9 cellular contexts compared by ENCODE assay signal in the genomic region with DNA sequence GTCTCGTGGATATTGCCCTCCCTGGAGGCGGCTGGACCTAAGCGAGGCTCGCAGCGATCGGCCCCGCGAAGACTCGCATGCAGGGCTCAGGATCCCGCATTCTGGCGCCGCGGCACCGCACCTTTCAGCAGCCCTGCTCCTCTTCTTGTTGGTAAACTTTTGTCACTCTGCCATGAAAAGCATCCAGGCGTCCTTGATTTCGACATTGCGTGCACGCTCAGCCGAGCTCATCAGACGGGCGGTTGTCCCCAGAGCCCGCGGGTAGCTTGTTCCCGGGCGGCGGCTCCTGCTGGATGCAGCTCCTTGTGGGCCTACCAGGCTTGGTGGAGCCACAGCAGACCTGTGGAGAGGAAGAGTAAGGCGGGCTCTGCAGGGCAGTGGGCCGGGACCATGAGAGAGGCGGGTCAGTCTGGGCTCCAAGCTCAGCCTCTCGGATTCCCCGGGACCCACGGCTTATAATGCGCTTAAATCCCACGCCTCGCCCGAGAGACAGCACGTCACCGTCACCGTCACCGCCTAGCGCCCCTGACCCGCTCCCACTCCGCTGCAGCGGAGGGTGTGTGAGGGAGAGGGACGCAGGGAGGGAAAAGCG. TPM values are rescaled to one million over a fixed set of nuclear protein-coding genes. Genes with fewer than 3 reads are reported as not detected.
DNase-seq lines count a peak whose midpoint lies in the region; ATAC-seq, FAIRE-seq and TF ChIP-seq lines count a peak whose summit lies in the region.
"Had no signal": no experiment of that assay in that cellular context is flagged by ENCODE, and none has a peak within 500 bp of the region (broad histone marks: within the 10 kb centered on the region; RNA-seq: fewer than 3 reads in every experiment).

No MANE protein-coding gene starts in this region.

- peaks cover 8% of the 10 kb centered on the region for H3K27me3 ChIP-seq in keratinocyte (ENCODE audit: control insufficient read depth, extremely low read depth, insufficient read depth, low read length)

- ATAC-seq in HG03280 (IDR thresholded peaks at IDR 0.05; ENCODE audit: unreplicated experiment): no peak

- H3K9me1 ChIP-seq in keratinocyte (ENCODE audit: control insufficient read depth, extremely low read depth, insufficient read depth, low read length): no peaks in the 10 kb centered on the region

- no peak overlapping the region for H3K9ac ChIP-seq in keratinocyte (ENCODE audit: control insufficient read depth, extremely low read depth, insufficient read depth, low read length)

- H3K4me1 ChIP-seq in keratinocyte (ENCODE audit: control insufficient read depth, extremely low read depth, insufficient read depth, low read length): peaks cover 10% of the 10 kb centered on the region

- H3K27ac ChIP-seq in keratinocyte (ENCODE audit: control insufficient read depth, insufficient read depth, low read length): no peak overlapping the region

- H3K4me1 Mint-ChIP-seq in activated naive CD4-positive, alpha-beta T cell treated with anti-CD3 and anti-CD28 coated beads, Interleukin-2, amount 10 ng/mL, durations not matched to agents 7 days and 5 days: peaks cover 17% of the 10 kb centered on the region

- H3K4me2 ChIP-seq in keratinocyte (ENCODE audit: control insufficient read depth, extremely low read depth, insufficient read depth, low read depth, low read length): peak overlapping the region; percentile 58

- no peaks in the 10 kb centered on the region for H3K36me3 Mint-ChIP-seq in activated naive CD4-positive, alpha-beta T cell treated with anti-CD3 and anti-CD28 coated beads, Interleukin-2, amount 10 ng/mL, durations not matched to agents 7 days and 5 days

- FAIRE-seq in keratinocyte (lab: Jason Lieb, UNC): no peak

- peak overlapping the region in 2 of 3 experiments; percentile 3 to 44 for H3K4me3 ChIP-seq in keratinocyte (ENCODE audit: control insufficient read depth in 2 of 3, extremely low read depth in 1 of 3, insufficient read depth in 2 of 3, low read depth in 1 of 3, low read length in 3 of 3)

- TF ChIP-seq CTCF in keratinocyte (optimal IDR thresholded peaks at IDR 0.05 in 1 of 3, IDR thresholded peaks at IDR 0.05 in 1 of 3, conservative IDR thresholded peaks at IDR 0.05 in 1 of 3; ENCODE audit: extremely low read depth in 1 of 3, insufficient read depth in 2 of 3, low read length in 3 of 3): no peak

- H3K4me3 Mint-ChIP-seq in activated naive CD4-positive, alpha-beta T cell treated with anti-CD3 and anti-CD28 coated beads, Interleukin-2, amount 10 ng/mL, durations not matched to agents 7 days and 5 days: peak overlapping the region; percentile 73

- DNase-seq in D341Med (ENCODE audit: low spot score) (peak; percentile 50), NCI-H146 (lab: John Stamatoyannopoulos, UW) (peak; percentile 83), keratinocyte (ENCODE audit: low read depth, low spot score) (no peak), cerebellum (ENCODE audit: low spot score) (no peak), NCI-H187 treated with DMSO at 0.1 percent for 48 hours (lab: John Stamatoyannopoulos, UW) (no peak)
- peak; percentile 27 for DNase-seq in activated naive CD4-positive, alpha-beta T cell treated with anti-CD3 and anti-CD28 coated beads, Interleukin-2, amount 10 ng/mL, durations not matched to agents 7 days and 5 days
- DNase-seq in stimulated activated CD8-positive, alpha-beta memory T cell treated with anti-CD3 and anti-CD28 coated beads, Interleukin-4, amount 100 ng/mL, for 48 hours: peak; percentile 34

- H4K20me1 ChIP-seq in keratinocyte (ENCODE audit: control insufficient read depth, extremely low read depth, insufficient read depth, low read length): no peaks in the 10 kb centered on the region

- no peaks in the 10 kb centered on the region for H3K9me3 ChIP-seq in keratinocyte (ENCODE audit: control insufficient read depth, low read depth, low read length)

- no peaks in the 10 kb centered on the region for H3K79me2 ChIP-seq in keratinocyte (ENCODE audit: control insufficient read depth, insufficient read depth, low read length)

- peaks cover 40% of the 10 kb centered on the region for H3K27me3 Mint-ChIP-seq in activated naive CD4-positive, alpha-beta T cell treated with anti-CD3 and anti-CD28 coated beads, Interleukin-2, amount 10 ng/mL, durations not matched to agents 7 days and 5 days

- CTCF ChIA-PET in activated naive CD4-positive, alpha-beta T cell treated with anti-CD3 and anti-CD28 coated beads, Interleukin-2, amount 10 ng/mL, durations not matched to agents 7 days and 5 days (lab: Charles Lee): no interaction called here

- H3K27ac Mint-ChIP-seq in activated naive CD4-positive, alpha-beta T cell treated with anti-CD3 and anti-CD28 coated beads, Interleukin-2, amount 10 ng/mL, durations not matched to agents 7 days and 5 days: peak overlapping the region; percentile 37

- peaks cover 2% of the 10 kb centered on the region for H3K9me3 Mint-ChIP-seq in activated naive CD4-positive, alpha-beta T cell treated with anti-CD3 and anti-CD28 coated beads, Interleukin-2, amount 10 ng/mL, durations not matched to agents 7 days and 5 days

- dilution Hi-C loops in keratinocyte (cut with MboI; ENCODE audit: extremely low pct_ligation_motif_present, low sequenced_read_pairs): no loop called here

- H3K36me3 ChIP-seq in keratinocyte (ENCODE audit: control insufficient read depth in 2 of 2, extremely low read depth in 1 of 2, insufficient read depth in 2 of 2, low read length in 2 of 2): no peaks in the 10 kb centered on the region

- peak overlapping the region; percentile 52 for H2AFZ ChIP-seq in keratinocyte (ENCODE audit: control insufficient read depth, low read length)

RNA-seq across cellular contexts. Expression of gene ANKRD18A, which starts 1.8 kb away (rescaled TPM):
- polyA plus RNA-seq in keratinocyte: 1.7 to 4.5 TPM (median 4.0 TPM) in 3 replicates
- polyA plus RNA-seq in keratinocyte (2011; ENCODE audit: low read depth): 7.6 TPM
- polyA plus RNA-seq in keratinocyte (2011; cell fraction: cytosol; rRNA removed): 0.23 and 1.00 TPM in 2 replicates
- 6.3 and 10.7 TPM in 2 replicates for polyA plus RNA-seq in keratinocyte (2011; cell fraction: nucleus; rRNA removed)
- polyA plus RNA-seq in keratinocyte (2012; ENCODE audit: low replicate concordance): 3.4 and 3.9 TPM in 2 replicates
- polyA minus RNA-seq in keratinocyte: 1.1 to 3.4 TPM (median 1.7 TPM) in 3 replicates
- polyA minus RNA-seq in keratinocyte (2011; cell fraction: cytosol; rRNA and poly(A)+ RNA removed): not detected
- polyA minus RNA-seq in keratinocyte (2011; cell fraction: nucleus; rRNA and poly(A)+ RNA removed): 6.3 and 17.7 TPM in 2 replicates
- 7.3 TPM for total RNA-seq in cerebellum
- total RNA-seq: dermis microvascular lymphatic vessel endothelial cell had no signal

Comparison
In these comparisons a context has a peak if more than half of its experiments do, and no peak if none do; other contexts are left out.
1. DNase-seq: peak in D341Med (single experiment), NCI-H146 (single experiment), activated naive CD4-positive, alpha-beta T cell treated with anti-CD3 and anti-CD28 coated beads, Interleukin-2, amount 10 ng/mL, durations not matched to agents 7 days and 5 days (single experiment) and stimulated activated CD8-positive, alpha-beta memory T cell treated with anti-CD3 and anti-CD28 coated beads, Interleukin-4, amount 100 ng/mL, for 48 hours (single experiment); none in keratinocyte (single experiment), cerebellum (single experiment) and NCI-H187 treated with DMSO at 0.1 percent for 48 hours (single experiment).